9 cellular contexts compared by ENCODE assay signal in the genomic region with DNA sequence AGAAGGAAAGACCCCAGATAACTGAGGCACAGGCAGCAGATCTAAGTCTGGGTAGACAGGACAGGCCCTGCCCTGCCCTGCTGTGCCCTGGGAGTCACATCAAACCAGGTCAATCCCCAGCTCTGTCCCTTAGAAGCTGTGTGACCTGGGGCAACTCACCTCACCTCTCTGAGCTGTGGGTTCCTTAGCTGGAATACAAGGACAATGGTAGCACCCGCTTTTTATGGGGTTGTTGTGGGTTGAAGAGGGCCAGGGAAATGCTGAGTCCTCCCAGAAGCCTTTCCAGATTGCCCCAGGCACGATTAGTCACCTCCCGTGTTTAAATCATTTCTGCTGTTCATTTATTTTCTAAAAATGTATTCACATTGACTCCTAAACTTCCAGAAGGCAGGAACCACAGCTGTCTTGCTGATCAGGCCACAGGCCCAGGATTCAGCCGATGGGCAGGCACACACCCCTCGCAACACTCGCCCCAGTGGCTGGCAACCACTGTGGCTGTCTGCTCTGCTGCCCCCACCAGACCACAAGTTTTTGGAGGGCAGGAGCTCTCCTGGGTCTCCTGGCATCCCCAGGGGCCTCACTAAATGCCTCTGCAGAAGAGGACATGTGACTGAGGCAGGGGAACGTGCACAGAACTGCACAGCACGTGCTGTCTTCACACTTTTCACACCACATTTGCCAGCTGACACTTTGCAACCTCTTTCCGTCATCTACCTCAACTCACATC. TPM values are rescaled to one million over a fixed set of nuclear protein-coding genes. Genes with fewer than 3 reads are reported as not detected.
DNase-seq lines count a peak whose midpoint lies in the region; ATAC-seq, FAIRE-seq and TF ChIP-seq lines count a peak whose summit lies in the region.
"Had no signal": no experiment of that assay in that cellular context is flagged by ENCODE, and none has a peak within 500 bp of the region (broad histone marks: within the 10 kb centered on the region; RNA-seq: fewer than 3 reads in every experiment).

No MANE protein-coding gene starts in this region.

- H4K8ac ChIP-seq in mesenchymal stem cell (ENCODE audit: low read length) = peak overlapping the region; percentile 87

- peak overlapping the region; percentile 43 to 85; a peak in 5 of 6 replicates for H3K27ac ChIP-seq in A549
- peak overlapping the region; percentile 73 for H3K27ac ChIP-seq in mesenchymal stem cell (ENCODE audit: low read length, poor library complexity, severe bottlenecking)

- peak overlapping the region in 1 of 2 experiments; percentile 49 for H3K14ac ChIP-seq in mesenchymal stem cell (ENCODE audit: low read length in 2 of 2)

- H2AFZ ChIP-seq in mesenchymal stem cell (ENCODE audit: low read depth, low read length) = no peak overlapping the region

- H3K9me3 ChIP-seq in A549 (no peaks in the 10 kb centered on the region), mesenchymal stem cell (ENCODE audit: control insufficient read depth, low read length) (no peaks in the 10 kb centered on the region)

- DNase-seq in A549 (ENCODE audit: low read depth in 1 of 2, low spot score in 1 of 2) = no peak
- DNase-seq in HS-5 (ENCODE audit: low read depth) = peak; percentile 68
- peak in 1 of 2 donors; percentile 62 for DNase-seq in activated naive CD4-positive, alpha-beta T cell treated with anti-CD3 and anti-CD28 coated beads, Interleukin-2, amount 50 U/mL, for 72 hours (ENCODE audit: low spot score in 2 of 2)
- peak; percentile 79 for DNase-seq in mesenchymal stem cell
- no peak for DNase-seq in NCI-H1417 treated with DMSO at 0.1 percent for 48 hours (lab: John Stamatoyannopoulos, UW)
- DNase-seq in DMS53 (lab: John Stamatoyannopoulos, UW) = no peak
- no peak for DNase-seq in hypothalamus (lab: John Stamatoyannopoulos, UW)

- H2BK15ac ChIP-seq in mesenchymal stem cell (ENCODE audit: low read depth, poor library complexity, severe bottlenecking) = peak overlapping the region; percentile 92

- H3K23ac ChIP-seq in mesenchymal stem cell (ENCODE audit: low read length in 2 of 2) = no peak overlapping the region

- TF ChIP-seq CTCF in A549 (IDR thresholded peaks at IDR 0.05) = no peak

- no peak for TF ChIP-seq RAD21 in A549 (conservative IDR thresholded peaks at IDR 0.05 in 1 of 2, IDR thresholded peaks at IDR 0.05 in 1 of 2)

- peak overlapping the region; percentile 49 to 50 for H3K4ac ChIP-seq in mesenchymal stem cell (ENCODE audit: low read depth in 1 of 2, low read length in 2 of 2)

- H3K18ac ChIP-seq in mesenchymal stem cell (ENCODE audit: low read depth in 1 of 2, low read length in 2 of 2) = peak overlapping the region; percentile 37 to 98

- no peaks in the 10 kb centered on the region for H3K79me1 ChIP-seq in mesenchymal stem cell (replicated peaks; ENCODE audit: low read length, poor library complexity, severe bottlenecking)

- H2BK12ac ChIP-seq in mesenchymal stem cell (ENCODE audit: low read length in 2 of 2) = peak overlapping the region; percentile 75 to 91

- no peak for TF ChIP-seq POLR2A in A549 (IDR thresholded peaks at IDR 0.05; ENCODE audit: low read length)

- FAIRE-seq in A549 (lab: Jason Lieb, UNC) = no peak

- peak overlapping the region; percentile 92 for H4K91ac ChIP-seq in mesenchymal stem cell (ENCODE audit: low read length)

- peaks cover 0 to 3% of the 10 kb centered on the region in 2 donors for H3K9me3 Mint-ChIP-seq in activated naive CD4-positive, alpha-beta T cell treated with anti-CD3 and anti-CD28 coated beads, Interleukin-2, amount 50 U/mL, for 72 hours

- POLR2A ChIA-PET in A549 (lab: Yijun Ruan, JAX) = interaction anchor here (0.8 to 1.4 kb wide), 2 partner anchors 10 to 68 kb away, joined by 3 to 5 read pairs; partner anchors contain the start of gene ISCU

- H3K9ac ChIP-seq in mesenchymal stem cell (ENCODE audit: low read length) = peak overlapping the region; percentile 80

- peak overlapping the region; percentile 99 for H2BK120ac ChIP-seq in mesenchymal stem cell (ENCODE audit: low read depth, low read length)

- H3K27ac Mint-ChIP-seq in activated naive CD4-positive, alpha-beta T cell treated with anti-CD3 and anti-CD28 coated beads, Interleukin-2, amount 50 U/mL, for 72 hours = peak overlapping the region; percentile 91 to 99

- no peaks in the 10 kb centered on the region for H3K27me3 ChIP-seq in mesenchymal stem cell (ENCODE audit: control insufficient read depth in 1 of 2, insufficient read depth in 1 of 2, low read length in 2 of 2)

- H2AK5ac ChIP-seq in mesenchymal stem cell (ENCODE audit: low read length, severe bottlenecking) = peak overlapping the region; percentile 82

- H3K4me1 ChIP-seq in A549 (peaks cover 43% of the 10 kb centered on the region), mesenchymal stem cell (ENCODE audit: control insufficient read depth, insufficient read depth, low read depth, low read length) (peaks cover 49% of the 10 kb centered on the region)

- CTCF ChIA-PET in A549 (lab: Yijun Ruan, JAX) = interaction anchor here (1.3 to 17.1 kb wide), 3 partner anchors 11 to 67 kb away, joined by 4 to 178 read pairs (median 8); no protein-coding TSS in a partner anchor

- peak overlapping the region; percentile 48 for H2BK5ac ChIP-seq in mesenchymal stem cell (ENCODE audit: low read depth, low read length, poor library complexity, severe bottlenecking)

- peaks cover 30 to 35% of the 10 kb centered on the region in 2 donors for H3K36me3 Mint-ChIP-seq in activated naive CD4-positive, alpha-beta T cell treated with anti-CD3 and anti-CD28 coated beads, Interleukin-2, amount 50 U/mL, for 72 hours

- WGBS in A549 (ENCODE audit: missing lambda C conversion rate) = 58% methylated on average over 9 of the region's 9 CpGs
- WGBS in mesenchymal stem cell = 53% methylated on average over 8 of the region's 9 CpGs

- H3K36me3 ChIP-seq in mesenchymal stem cell (ENCODE audit: control insufficient read depth in 1 of 2, insufficient read depth in 2 of 2, low read depth in 1 of 2, low read length in 2 of 2) = no peaks in the 10 kb centered on the region

- H3K4me2 ChIP-seq in A549 = peak overlapping the region; percentile 61
- H3K4me2 ChIP-seq in mesenchymal stem cell (ENCODE audit: low read length, poor library complexity, severe bottlenecking) = no peak overlapping the region

- TF ChIP-seq EP300 in A549 (IDR thresholded peaks at IDR 0.05) = no peak

- H3K4me3 ChIP-seq in A549 (no peak overlapping the region), mesenchymal stem cell (ENCODE audit: insufficient read depth in 1 of 2, low read depth in 1 of 2, low read length in 2 of 2) (peak overlapping the region in 1 of 2 experiments; percentile 8)
- H3K4me3 ChIP-seq: coronary artery had no signal

- peak; percentile 6 to 20; a peak in 3 of 6 replicates for ATAC-seq in A549
- peak in 1 of 2 donors; percentile 19 for ATAC-seq in activated naive CD4-positive, alpha-beta T cell treated with anti-CD3 and anti-CD28 coated beads, Interleukin-2, amount 50 U/mL, for 72 hours
- no peak for ATAC-seq in HG03520 (IDR thresholded peaks at IDR 0.05; ENCODE audit: unreplicated experiment)

TF ChIP-seq in A549, 52 proteins besides CTCF, POLR2A, EP300 and RAD21:
- TF ChIP-seq HOXA7 (CRISPR knock-in tag; IDR thresholded peaks at IDR 0.05) = no peak
- no peak for TF ChIP-seq HOXB13 (CRISPR knock-in tag; IDR thresholded peaks at IDR 0.05; ENCODE audit: low read depth)
- TF ChIP-seq ZC3H11A (IDR thresholded peaks at IDR 0.05) = no peak
- peak; percentile 61 for TF ChIP-seq ZFP36 (IDR thresholded peaks at IDR 0.05; ENCODE audit: borderline replicate concordance, partially characterized antibody)
- TF ChIP-seq CBX2 (IDR thresholded peaks at IDR 0.05; ENCODE audit: borderline replicate concordance, low read depth) = no peak
- no peak for TF ChIP-seq CEBPB (IDR thresholded peaks at IDR 0.05)
- no peak for TF ChIP-seq FOSL2 (IDR thresholded peaks at IDR 0.05)
- TF ChIP-seq FOSL2 (CRISPR knock-in tag; IDR thresholded peaks at IDR 0.05) = peak; percentile 39; the same call in 1 of the 2 replicates
- no peak for TF ChIP-seq TFCP2L1 (CRISPR knock-in tag; IDR thresholded peaks at IDR 0.05)
- no peak for TF ChIP-seq ZNF302 (CRISPR knock-in tag; IDR thresholded peaks at IDR 0.05)
- TF ChIP-seq, protein P1, sequence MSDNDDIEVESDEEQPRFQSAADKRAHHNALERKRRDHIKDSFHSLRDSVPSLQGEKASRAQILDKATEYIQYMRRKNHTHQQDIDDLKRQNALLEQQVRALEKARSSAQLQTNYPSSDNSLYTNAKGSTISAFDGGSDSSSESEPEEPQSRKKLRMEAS (IDR thresholded peaks at IDR 0.05) = 0 out of 2 replicates have a peak, but pooled peaks have one; percentile 17
TF ChIP-seq in A549: peak in this region for 3.

RNA-seq across cellular contexts. Expression of gene SELPLG, which starts 3.0 kb away (rescaled TPM):
- polyA plus RNA-seq in A549 (2011; rRNA removed) = 0.17 and 0.24 TPM in 2 replicates
- 0.30 and 0.49 TPM in 2 replicates for polyA plus RNA-seq in A549 (2012; cell fraction: cytosol; rRNA removed)
- polyA plus RNA-seq in A549 (2012; cell fraction: nucleus; rRNA removed) = 1.2 and 1.3 TPM in 2 replicates
- 0.43 to 0.67 TPM (median 0.65 TPM) in 3 replicates for polyA plus RNA-seq in A549 (2017; fragmentation: RNase III; extraction: RNeasy Plus Mini Kit Qiagen cat#74134 plus additional on column Dnase treatment)
- 0.19 TPM in 1 of 2 replicates, not detected in the other for polyA minus RNA-seq in A549 (2011; rRNA and poly(A)+ RNA removed)
- total RNA-seq in activated naive CD4-positive, alpha-beta T cell treated with anti-CD3 and anti-CD28 coated beads, Interleukin-2, amount 50 U/mL, for 72 hours = 10 to 100 TPM; 30.0 to 35.9 TPM
- polyA plus RNA-seq in mesenchymal stem cell (2013, experiment 1 of 2) = 2.0 TPM
- polyA plus RNA-seq in mesenchymal stem cell (2013, experiment 2 of 2) = 2.2 TPM

RNA-seq across cellular contexts. Expression of gene TMEM119, which starts 32.8 kb away (rescaled TPM):
- polyA plus RNA-seq in A549 (2011; rRNA removed) = not detected in 2 replicates
- not detected in 2 replicates for polyA plus RNA-seq in A549 (2012; cell fraction: cytosol; rRNA removed)
- not detected in 2 replicates for polyA plus RNA-seq in A549 (2012; cell fraction: nucleus; rRNA removed)
- not detected in 3 replicates for polyA plus RNA-seq in A549 (2017; fragmentation: RNase III; extraction: RNeasy Plus Mini Kit Qiagen cat#74134 plus additional on column Dnase treatment)
- polyA minus RNA-seq in A549 (2011; rRNA and poly(A)+ RNA removed) = not detected in 2 replicates
- total RNA-seq in activated naive CD4-positive, alpha-beta T cell treated with anti-CD3 and anti-CD28 coated beads, Interleukin-2, amount 50 U/mL, for 72 hours = under 1 TPM in 1 of 2 donors, not detected in 1; 0.09 TPM
- polyA plus RNA-seq in mesenchymal stem cell (2013, experiment 1 of 2) = 108 TPM
- polyA plus RNA-seq in mesenchymal stem cell (2013, experiment 2 of 2) = 109 TPM

Comparison
In these comparisons a context has a peak if more than half of its experiments do, and no peak if none do; other contexts are left out.
1. DNase-seq: peak in HS-5 (single experiment) and mesenchymal stem cell (single experiment); none in A549 (0 of 2), NCI-H1417 treated with DMSO at 0.1 percent for 48 hours (single experiment), DMS53 (single experiment) and hypothalamus (0 of 51).